Comparison of ENCODE assay signal across 10 cellular contexts in genomic region chr4:2806392-2807355, GRCh38. TPM values are rescaled to one million over a fixed set of nuclear protein-coding genes. Genes with fewer than 3 reads are reported as not detected.
DNase-seq lines count a peak whose midpoint lies in the region; ATAC-seq and TF ChIP-seq lines count a peak whose summit lies in the region.
"Had no signal": no experiment of that assay in that cellular context is flagged by ENCODE, and none has a peak within 500 bp of the region (broad histone marks: within the 10 kb centered on the region; RNA-seq: fewer than 3 reads in every experiment).

No MANE protein-coding gene starts in this region.

- H3K27me3 ChIP-seq in left lung (no peaks in the 10 kb centered on the region), spleen (replicated peaks in 1 of 7) (no peaks in the 10 kb centered on the region)

- H3K4me3 Mint-ChIP-seq in IgD-negative memory B cell: peak overlapping the region; percentile 2 to 94 (median 70)
- H3K4me3 Mint-ChIP-seq in central memory CD8-positive, alpha-beta T cell: no peak overlapping the region

- H3K36me3 ChIP-seq in left lung (peaks cover 0 to 41% of the 10 kb centered on the region in 2 donors), spleen (peaks cover 0 to 56% (median 0%) of the 10 kb centered on the region in 6 donors)

- H3K4me3 ChIP-seq in left lung (no peak overlapping the region), spleen (peak overlapping the region in 2 of 8 donors; percentile 4 to 46)

- no peaks in the 10 kb centered on the region for H3K9me3 Mint-ChIP-seq in IgD-negative memory B cell
- H3K9me3 Mint-ChIP-seq in central memory CD8-positive, alpha-beta T cell: no peaks in the 10 kb centered on the region

- no peaks in the 10 kb centered on the region for H3K9me3 ChIP-seq in left lung
- no peaks in the 10 kb centered on the region for H3K9me3 ChIP-seq in spleen

- H3K27me3 Mint-ChIP-seq in IgD-negative memory B cell: peaks cover 2% of the 10 kb centered on the region
- no peaks in the 10 kb centered on the region for H3K27me3 Mint-ChIP-seq in central memory CD8-positive, alpha-beta T cell

- peaks cover 28 to 51% (median 40%) of the 10 kb centered on the region in 3 donors for H3K4me1 Mint-ChIP-seq in IgD-negative memory B cell
- H3K4me1 Mint-ChIP-seq in central memory CD8-positive, alpha-beta T cell: peaks cover 17% of the 10 kb centered on the region

- no peak for TF ChIP-seq POLR2A in spleen (IDR thresholded peaks at IDR 0.05)

- no peak for DNase-seq in central memory CD8-positive, alpha-beta T cell (ENCODE audit: low spot score in 2 of 2)
- peak; percentile 77 to 86 for DNase-seq in left lung
- peak; percentile 87 for DNase-seq in spleen
- no peak for DNase-seq in NCI-H2107 treated with DMSO at 0.1 percent for 48 hours (lab: John Stamatoyannopoulos, UW; ENCODE audit: unreplicated experiment)
- no peak for DNase-seq in GM19238 (ENCODE audit: insufficient read length, low spot score)
- DNase-seq: activated CD4-positive, alpha-beta T cell treated with anti-CD3 and anti-CD28 coated beads for 1 hour; effector memory CD4-positive, alpha-beta T cell had no signal

- TF ChIP-seq CTCF in left lung (IDR thresholded peaks at IDR 0.05): no peak
- TF ChIP-seq CTCF in spleen (IDR thresholded peaks at IDR 0.05 in 8 of 11, conservative IDR thresholded peaks at IDR 0.05 in 3 of 11): no peak

- ATAC-seq in central memory CD8-positive, alpha-beta T cell (replicated peaks; ENCODE audit: extremely low read depth, poor library complexity, severe bottlenecking): no peak
- peak; percentile 69 for ATAC-seq in left lung
- no peak for ATAC-seq in HG03571 (IDR thresholded peaks at IDR 0.05; ENCODE audit: unreplicated experiment)
- no peak for ATAC-seq in GM18520 (IDR thresholded peaks at IDR 0.05; ENCODE audit: unreplicated experiment)

- H3K36me3 Mint-ChIP-seq in IgD-negative memory B cell: peaks cover 2% of the 10 kb centered on the region
- peaks cover 2% of the 10 kb centered on the region for H3K36me3 Mint-ChIP-seq in central memory CD8-positive, alpha-beta T cell (ENCODE audit: insufficient read depth)

- 51 to 59% (median 56%) methylated on average over 21 to 27 of the region's 27 CpGs for WGBS in spleen, 5 donors

- intact Hi-C loops in left lung (cut with DNase I): no loop called here
- intact Hi-C loops in spleen (cut with DNase I; ENCODE audit: low total_unique reads): no loop called here

- H3K27ac ChIP-seq in left lung (peak overlapping the region; percentile 65 to 81), spleen (peak overlapping the region; percentile 70 to 98 (median 86))

- H3K27ac Mint-ChIP-seq in IgD-negative memory B cell: peak overlapping the region; percentile 78 to 87 (median 84)
- H3K27ac Mint-ChIP-seq in central memory CD8-positive, alpha-beta T cell (ENCODE audit: low read depth): peak overlapping the region; percentile 42

- H3K4me1 ChIP-seq in left lung: peaks cover 53 to 95% of the 10 kb centered on the region in 2 donors
- H3K4me1 ChIP-seq in spleen: peaks cover 73 to 97% (median 92%) of the 10 kb centered on the region in 6 donors

RNA-seq across cellular contexts. Expression of gene SH3BP2, which starts 13.8 kb away (rescaled TPM):
- polyA plus RNA-seq in IgD-negative memory B cell: 22.7 TPM
- total RNA-seq in left lung: 100 to 1,000 TPM in 1 of 2 donors, 10 to 100 TPM in 1; 58.2 to 113 TPM
- 100 to 1,000 TPM; 150 to 295 (median 265) TPM for total RNA-seq in spleen
- polyA plus RNA-seq in spleen: 100 to 1,000 TPM in 1 of 3 donors, 10 to 100 TPM in 2; 42.0 to 138 (median 43.5) TPM

RNA-seq across cellular contexts. Expression of gene ADD1, which starts 37.0 kb away (rescaled TPM):
- 300 TPM for polyA plus RNA-seq in IgD-negative memory B cell
- total RNA-seq in left lung: 100 to 1,000 TPM; 262 to 265 TPM
- 100 to 1,000 TPM; 260 to 348 (median 295) TPM for total RNA-seq in spleen
- polyA plus RNA-seq in spleen: 100 to 1,000 TPM; 175 to 224 (median 194) TPM

RNA-seq across cellular contexts. Expression of gene TNIP2, which starts 50.5 kb away (rescaled TPM):
- polyA plus RNA-seq in IgD-negative memory B cell (54.5 TPM), spleen (10 to 100 TPM; 32.7 to 53.5 (median 33.2) TPM)
- total RNA-seq in left lung (10 to 100 TPM; 32.9 to 46.5 TPM), spleen (10 to 100 TPM; 35.1 to 52.5 (median 50.4) TPM)

Comparison
In these comparisons a context has a peak if more than half of its experiments do, and no peak if none do; other contexts are left out.
1. DNase-seq: peak in left lung (2 of 2) and spleen (single experiment); none in central memory CD8-positive, alpha-beta T cell (0 of 2), NCI-H2107 treated with DMSO at 0.1 percent for 48 hours (single experiment) and GM19238 (single experiment).